Comparison of ENCODE assay signal across 8 cellular contexts in genomic region chr1:110964400-110964903, GRCh38. TPM values are rescaled to one million over a fixed set of nuclear protein-coding genes. Genes with fewer than 3 reads are reported as not detected.
DNase-seq lines count a peak whose midpoint lies in the region; FAIRE-seq and TF ChIP-seq lines count a peak whose summit lies in the region.

No MANE protein-coding gene starts in this region.

- peaks cover 31% of the 10 kb centered on the region for H3K4me1 ChIP-seq in CD4-positive, alpha-beta memory T cell (ENCODE audit: insufficient read depth, low read length)
- peaks cover 12% of the 10 kb centered on the region for H3K4me1 ChIP-seq in OCI-LY7 (ENCODE audit: insufficient read depth, low read length, poor library complexity, severe bottlenecking)
- peaks cover 15% of the 10 kb centered on the region for H3K4me1 ChIP-seq in endothelial cell of umbilical vein (ENCODE audit: control insufficient read depth, extremely low read depth, insufficient read depth, low read length)
- H3K4me1 ChIP-seq in osteoblast (ENCODE audit: insufficient read depth, low read length) = peaks cover 8% of the 10 kb centered on the region

- TF ChIP-seq CTCF in OCI-LY7 (conservative IDR thresholded peaks at IDR 0.05; ENCODE audit: low read length) (no peak), endothelial cell of umbilical vein (IDR thresholded peaks at IDR 0.05; ENCODE audit: extremely low read depth in 1 of 2, insufficient read depth in 1 of 2, low read depth in 1 of 2, low read length in 2 of 2) (no peak), osteoblast (IDR thresholded peaks at IDR 0.05; ENCODE audit: extremely low read depth, low read depth, low read length) (no peak)

- peak overlapping the region; percentile 95 for H2AFZ ChIP-seq in OCI-LY7 (ENCODE audit: low read length)
- H2AFZ ChIP-seq in endothelial cell of umbilical vein (ENCODE audit: low read depth, low read length) = peak overlapping the region; percentile 96
- H2AFZ ChIP-seq in osteoblast (ENCODE audit: low read length) = peak overlapping the region; percentile 97

- H3K9ac ChIP-seq in endothelial cell of umbilical vein (replicated peaks; ENCODE audit: extremely low read depth, insufficient read depth, low read length) = peak overlapping the region; percentile 17

- no peak for DNase-seq in CD4-positive, alpha-beta memory T cell
- no peak for DNase-seq in OCI-LY7 (ENCODE audit: low spot score)
- no peak for DNase-seq in endothelial cell of umbilical vein (ENCODE audit: low read depth, low spot score)
- DNase-seq in osteoblast (ENCODE audit: insufficient read length, low spot score, missing footprints) = no peak
- no peak for DNase-seq in dermis blood vessel endothelial cell
- no peak for DNase-seq in NCI-H2107 (lab: John Stamatoyannopoulos, UW)
- DNase-seq in NCI-H2081 (lab: John Stamatoyannopoulos, UW) = no peak
- no peak for DNase-seq in iPS-NIHi11 (ENCODE audit: low spot score)

- dilution Hi-C loops in endothelial cell of umbilical vein (cut with MboI; ENCODE audit: extremely low pct_ligation_motif_present, low sequenced_read_pairs) = no loop called here

- POLR2A ChIA-PET in CD4-positive, alpha-beta memory T cell (lab: Charles Lee; ENCODE audit: partially characterized antibody) = interaction anchor here (0.6 to 2.3 kb wide), 27 partner anchors 12 to 1889 kb away, joined by 3 to 61 read pairs (median 4); partner anchors contain the start of genes ATXN7L2, CD53, KCNA3 and KCNC4
- POLR2A ChIA-PET in OCI-LY7 (lab: Charles Lee) = interaction anchor here (0.7 to 1.5 kb wide), 4 partner anchors 11 to 178 kb away, joined by 3 to 5 read pairs (median 4); no protein-coding TSS in a partner anchor
- POLR2A ChIA-PET in endothelial cell of umbilical vein (lab: Charles Lee) = interaction anchor here (0.6 to 1.0 kb wide), 2 partner anchors 11 to 484 kb away, joined by 3 to 4 read pairs; partner anchors contain the start of genes ATP5PB and WDR77

- peaks cover 6 to 80% (median 64%) of the 10 kb centered on the region in 8 donors for H3K9me3 Mint-ChIP-seq in CD4-positive, alpha-beta memory T cell

- H3K4me3 ChIP-seq in CD4-positive, alpha-beta memory T cell (ENCODE audit: low read length in 2 of 2) = peak overlapping the region; percentile 49 to 90
- H3K4me3 ChIP-seq in OCI-LY7 (ENCODE audit: low read depth, low read length, poor library complexity, severe bottlenecking) = peak overlapping the region; percentile 55
- peak overlapping the region; percentile 36 to 84 (median 44) for H3K4me3 ChIP-seq in endothelial cell of umbilical vein (replicated peaks in 1 of 3; ENCODE audit: insufficient read depth in 1 of 3, low read depth in 1 of 3, low read length in 3 of 3)
- peak overlapping the region; percentile 96 for H3K4me3 ChIP-seq in osteoblast (ENCODE audit: insufficient read depth, low read length)

- peaks cover 20 to 35% (median 27%) of the 10 kb centered on the region in 4 donors for H3K4me1 Mint-ChIP-seq in CD4-positive, alpha-beta memory T cell

- no peak for TF ChIP-seq POLR2A in endothelial cell of umbilical vein (IDR thresholded peaks at IDR 0.05; ENCODE audit: low read depth, low read length)

- no peaks in the 10 kb centered on the region for H3K36me3 ChIP-seq in CD4-positive, alpha-beta memory T cell (ENCODE audit: insufficient read depth, low read length)
- no peaks in the 10 kb centered on the region for H3K36me3 ChIP-seq in OCI-LY7 (ENCODE audit: insufficient read depth, low read length)
- no peaks in the 10 kb centered on the region for H3K36me3 ChIP-seq in endothelial cell of umbilical vein (ENCODE audit: control insufficient read depth in 2 of 2, extremely low read depth in 1 of 2, insufficient read depth in 2 of 2, low read length in 2 of 2)
- H3K36me3 ChIP-seq in osteoblast (ENCODE audit: insufficient read depth, low read length) = no peaks in the 10 kb centered on the region

- peaks cover 10 to 13% of the 10 kb centered on the region in 2 donors for H3K27me3 Mint-ChIP-seq in CD4-positive, alpha-beta memory T cell

- H3K79me2 ChIP-seq in OCI-LY7 (ENCODE audit: insufficient read depth, low read depth, low read length) = peaks cover 16% of the 10 kb centered on the region; the same call in 1 of the 2 replicates
- peaks cover 26% of the 10 kb centered on the region for H3K79me2 ChIP-seq in endothelial cell of umbilical vein (ENCODE audit: control insufficient read depth, insufficient read depth, low read length)
- peaks cover 30% of the 10 kb centered on the region for H3K79me2 ChIP-seq in osteoblast (ENCODE audit: insufficient read depth, low read length)

- H3K9me3 ChIP-seq in CD4-positive, alpha-beta memory T cell (ENCODE audit: control insufficient read depth in 1 of 2, low read length in 2 of 2) = peaks cover 0 to 5% of the 10 kb centered on the region in 2 donors
- H3K9me3 ChIP-seq in OCI-LY7 (ENCODE audit: low read length) (peaks cover 12% of the 10 kb centered on the region; the same call in 1 of the 2 replicates), endothelial cell of umbilical vein (replicated peaks; ENCODE audit: control insufficient read depth, insufficient read depth, low read length) (no peaks in the 10 kb centered on the region), osteoblast (ENCODE audit: low read depth, low read length) (no peaks in the 10 kb centered on the region)

- peaks cover 24 to 33% of the 10 kb centered on the region in 2 donors for H3K36me3 Mint-ChIP-seq in CD4-positive, alpha-beta memory T cell

- H3K4me2 ChIP-seq in OCI-LY7 (ENCODE audit: low read length) = peak overlapping the region; percentile 38
- peak overlapping the region; percentile 94 for H3K4me2 ChIP-seq in endothelial cell of umbilical vein (ENCODE audit: insufficient read depth, low read length)
- peak overlapping the region; percentile 94 for H3K4me2 ChIP-seq in osteoblast (ENCODE audit: insufficient read depth, low read length)

- intact Hi-C loops in CD4-positive, alpha-beta memory T cell (cut with micrococcal nuclease) = loop anchor here (2.0 to 10.0 kb wide), 7 partner anchors 67 to 932 kb away; partner anchors contain the start of genes KCNA3, RBM15 and STRIP1
- intact Hi-C loops in OCI-LY7 (cut with micrococcal nuclease; ENCODE audit: unreplicated experiment) (no loop called here), endothelial cell of umbilical vein (cut with micrococcal nuclease) (loop anchor here (5.0 to 10.0 kb wide), 2 partner anchors 178 to 770 kb away; partner anchors contain the start of genes CEPT1, DRAM2 and INKA2)

- H3K9me1 ChIP-seq in endothelial cell of umbilical vein (replicated peaks; ENCODE audit: control insufficient read depth, extremely low read depth, insufficient read depth, low read length) = no peaks in the 10 kb centered on the region

- peak overlapping the region; percentile 93 to 100 (median 98) for H3K27ac Mint-ChIP-seq in CD4-positive, alpha-beta memory T cell

- peak overlapping the region; percentile 96 for H3K27ac ChIP-seq in CD4-positive, alpha-beta memory T cell (ENCODE audit: low read depth, low read length)
- H3K27ac ChIP-seq in OCI-LY7 (ENCODE audit: low read depth, low read length, poor library complexity, severe bottlenecking) (peak overlapping the region; percentile 33), endothelial cell of umbilical vein (ENCODE audit: insufficient read depth, low read depth, low read length) (peak overlapping the region; percentile 51), osteoblast (ENCODE audit: low read depth, low read length) (peak overlapping the region; percentile 99)

- H3K4me3 Mint-ChIP-seq in CD4-positive, alpha-beta memory T cell = peak overlapping the region; percentile 81 to 96 (median 92)

- BruUV-seq in OCI-LY7 (replicated peaks; lab: Mats Ljungman, UMichigan) (TSS peak; percentile 95), endothelial cell of umbilical vein (replicated peaks; lab: Mats Ljungman, UMichigan) (TSS peak; percentile 79)

- FAIRE-seq in endothelial cell of umbilical vein (lab: Jason Lieb, UNC) = no peak

- peaks cover 3% of the 10 kb centered on the region for H3K27me3 ChIP-seq in CD4-positive, alpha-beta memory T cell (ENCODE audit: insufficient read depth, low read length)
- peaks cover 4% of the 10 kb centered on the region in 2 experiments for H3K27me3 ChIP-seq in endothelial cell of umbilical vein (ENCODE audit: control insufficient read depth in 2 of 2, insufficient read depth in 2 of 2, low read length in 2 of 2)
- H3K27me3 ChIP-seq in osteoblast (ENCODE audit: insufficient read depth, low read length) = no peaks in the 10 kb centered on the region

- H4K20me1 ChIP-seq in OCI-LY7 (ENCODE audit: insufficient read depth, low read length) = no peaks in the 10 kb centered on the region
- no peaks in the 10 kb centered on the region for H4K20me1 ChIP-seq in endothelial cell of umbilical vein (replicated peaks; ENCODE audit: control insufficient read depth, extremely low read depth, insufficient read depth, low read length)
- H4K20me1 ChIP-seq in osteoblast (ENCODE audit: insufficient read depth, low read length) = peaks cover 2% of the 10 kb centered on the region

- H3K9me2 ChIP-seq in OCI-LY7 (ENCODE audit: insufficient read depth, low read length) = no peaks in the 10 kb centered on the region

- CTCF ChIA-PET in CD4-positive, alpha-beta memory T cell (lab: Charles Lee; ENCODE audit: partially characterized antibody) = interaction anchor here (1.0 to 2.2 kb wide), 8 partner anchors 10 to 370 kb away, joined by 3 to 6 read pairs (median 4); no protein-coding TSS in a partner anchor
- CTCF ChIA-PET in OCI-LY7 (lab: Charles Lee; ENCODE audit: unreplicated experiment) (no interaction called here), endothelial cell of umbilical vein (lab: Charles Lee) (interaction anchor here (0.6 to 1.3 kb wide), 4 partner anchors 9 to 27 kb away, joined by 3 to 7 read pairs (median 4); no protein-coding TSS in a partner anchor)

TF ChIP-seq in endothelial cell of umbilical vein, 7 proteins besides CTCF, POLR2A, EP300 and RAD21 (continues in another document):
- TF ChIP-seq MYC (IDR thresholded peaks at IDR 0.05; ENCODE audit: low read depth, low read length) (no peak), FOS (IDR thresholded peaks at IDR 0.05; ENCODE audit: borderline replicate concordance, insufficient read depth, low read length) (no peak), GATA2 (IDR thresholded peaks at IDR 0.05; ENCODE audit: insufficient read depth, insufficient read length, low read depth, low read length) (no peak)

RNA-seq across cellular contexts. Expression of gene LRIF1, which starts 0.7 kb away (rescaled TPM):
- 10 to 100 TPM; 27.0 to 28.2 TPM for total RNA-seq in CD4-positive, alpha-beta memory T cell
- polyA plus RNA-seq in CD4-positive, alpha-beta memory T cell = 10 to 100 TPM; 16.9 to 20.3 TPM
- total RNA-seq in OCI-LY7 (2014; rRNA removed; shearing (Covaris generic)) = 6.6 and 7.1 TPM in 2 replicates
- total RNA-seq in OCI-LY7 (2022) (10.0 and 12.2 TPM in 2 replicates), endothelial cell of umbilical vein (12.9 and 13.0 TPM in 2 replicates), osteoblast (10.5 and 13.6 TPM in 2 replicates), dermis blood vessel endothelial cell (9.5 and 13.8 TPM in 2 replicates)
- polyA plus RNA-seq in endothelial cell of umbilical vein = 2.8 and 3.5 TPM in 2 replicates
- 4.6 and 4.8 TPM in 2 replicates for polyA plus RNA-seq in endothelial cell of umbilical vein (2011; cell fraction: cytosol; rRNA removed)
- polyA plus RNA-seq in endothelial cell of umbilical vein (2011; cell fraction: nucleus; rRNA removed) = 4.8 and 4.9 TPM in 2 replicates
- 12.4 and 14.5 TPM in 2 replicates for polyA plus RNA-seq in endothelial cell of umbilical vein (2012)
- 4.2 and 4.3 TPM in 2 replicates for polyA minus RNA-seq in endothelial cell of umbilical vein
- polyA minus RNA-seq in endothelial cell of umbilical vein (2011; cell fraction: cytosol; rRNA and poly(A)+ RNA removed) = 19.4 TPM
- polyA minus RNA-seq in endothelial cell of umbilical vein (2011; cell fraction: nucleus; rRNA and poly(A)+ RNA removed) = 7.2 and 7.5 TPM in 2 replicates

Comparison
In these comparisons a context has a peak if more than half of its experiments do, and no peak if none do; other contexts are left out.
1. H3K27ac ChIP-seq: peak in every context shown above with its lines; median percentile 99 in osteoblast; 96 in CD4-positive, alpha-beta memory T cell; 51 in endothelial cell of umbilical vein; 33 in OCI-LY7.
2. H3K4me3 ChIP-seq: peak in every context shown above with its lines; median percentile 96 in osteoblast; 70 in CD4-positive, alpha-beta memory T cell; 55 in OCI-LY7; 44 in endothelial cell of umbilical vein.
3. H3K4me2 ChIP-seq: peak in every context shown above with its lines; median percentile 94 in endothelial cell of umbilical vein; 94 in osteoblast; 38 in OCI-LY7.